ENCODE assay signal across 30 cellular contexts in the genomic region with DNA sequence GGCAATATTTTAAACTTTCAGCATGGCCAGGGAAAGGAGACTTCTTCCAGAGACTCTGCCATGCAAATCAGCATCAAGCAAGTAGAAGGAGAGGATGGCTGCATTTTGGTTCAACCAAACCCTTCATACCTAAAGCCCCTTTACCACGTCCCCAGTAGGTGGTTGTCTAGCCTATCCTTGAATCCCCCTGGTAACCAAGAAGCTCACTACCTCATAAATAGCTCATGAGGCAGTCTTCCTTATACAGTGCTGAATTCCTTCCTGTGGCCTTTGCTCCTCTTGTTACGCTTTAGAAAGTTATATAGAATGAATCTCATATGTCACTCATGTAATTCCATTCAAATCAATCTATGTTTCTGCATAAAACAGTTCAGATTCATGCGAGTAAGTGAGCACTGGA.
"Had no signal": no experiment of that assay in that cellular context is flagged by ENCODE, and none has a peak within 500 bp of the region (broad histone marks: within the 10 kb centered on the region; RNA-seq: fewer than 3 reads in every experiment).

No MANE protein-coding gene starts in this region.

- H3K27me3 Mint-ChIP-seq: stimulated activated naive CD8-positive, alpha-beta T cell treated with anti-CD3 and anti-CD28 coated beads, Interleukin-15, amount 100 ng/mL, for 72 hours; type B pancreatic cell had no signal

- DNase-seq: naive thymus-derived CD4-positive, alpha-beta T cell; natural killer cell; nucleus accumbens; pancreas; right cardiac atrium; right lobe of liver; sigmoid colon; spleen; stimulated activated CD4-positive, alpha-beta T cell treated with anti-CD3 and anti-CD28 coated beads, Interleukin-12 subunit alpha, Interleukin-12 subunit beta, amount 100 ng/mL, for 4 hours; stimulated activated CD4-positive, alpha-beta T cell treated with anti-CD3 and anti-CD28 coated beads, Interleukin-1b, Interleukin-23, amount 100 ng/mL, for 48 hours; stimulated activated CD4-positive, alpha-beta T cell treated with anti-CD3 and anti-CD28 coated beads, Interleukin-4, amount 100 ng/mL, for 1 hour; stimulated activated CD4-positive, alpha-beta T cell treated with anti-CD3 and anti-CD28 coated beads, Interleukin-4, amount 100 ng/mL, for 4 hours; stimulated activated CD8-positive, alpha-beta memory T cell treated with anti-CD3 and anti-CD28 coated beads, Interleukin-4, amount 100 ng/mL, for 48 hours; stimulated activated naive CD4-positive, alpha-beta T cell; stimulated activated naive CD8-positive, alpha-beta T cell treated with anti-CD3 and anti-CD28 coated beads, Interleukin-15, amount 100 ng/mL, for 72 hours; stimulated activated naive CD8-positive, alpha-beta T cell treated with anti-CD3 and anti-CD28 coated beads, Interleukin-15, Interleukin-2, amounts not matched to agents 100 U/mL and 50 U/mL, for 24 hours; substantia nigra; testis; tibial artery; transverse colon; upper lobe of right lung; uterus had no signal

- H3K27ac ChIP-seq: neutrophil, pancreas, prostate gland, right lobe of liver, sigmoid colon, skin epidermis, spleen, suprapubic skin, testis, tibial artery, transverse colon, upper lobe of right lung, uterus had no signal

- H3K4me1 Mint-ChIP-seq: naive thymus-derived CD4-positive, alpha-beta T cell; natural killer cell; nephron; stimulated activated memory B cell treated with anti-CD40 and anti-IgM and Interleukin-4, amounts not matched to agents 10 μg/mL and 1 μg/mL and 100 μg/mL, for 72 hours; stimulated activated naive CD8-positive, alpha-beta T cell treated with anti-CD3 and anti-CD28 coated beads, Interleukin-15, amount 100 ng/mL, for 72 hours had no signal

- H3K9me3 ChIP-seq: neutrophil, pancreas, prostate gland, right lobe of liver, testis, transverse colon, upper lobe of right lung, uterus had no signal

- H3K27ac Mint-ChIP-seq: naive thymus-derived CD4-positive, alpha-beta T cell; natural killer cell; nephron; stimulated activated memory B cell treated with anti-CD40 and anti-IgM and Interleukin-4, amounts not matched to agents 10 μg/mL and 1 μg/mL and 100 μg/mL, for 72 hours; stimulated activated naive CD8-positive, alpha-beta T cell treated with anti-CD3 and anti-CD28 coated beads, Interleukin-15, amount 100 ng/mL, for 72 hours; type B pancreatic cell had no signal

- H3K36me3 ChIP-seq: neutrophil, pancreas, prostate gland, right lobe of liver, sigmoid colon, spleen, suprapubic skin, tibial artery, transverse colon, upper lobe of right lung, uterus had no signal

- ATAC-seq: naive thymus-derived CD4-positive, alpha-beta T cell; natural killer cell; pancreas; right cardiac atrium; right lobe of liver; stimulated activated memory B cell treated with anti-CD40 and anti-IgM and Interleukin-4, amounts not matched to agents 10 μg/mL and 1 μg/mL and 100 μg/mL, for 72 hours; stimulated activated naive CD8-positive, alpha-beta T cell treated with anti-CD3 and anti-CD28 coated beads, Interleukin-15, amount 100 ng/mL, for 72 hours; stimulated activated naive CD8-positive, alpha-beta T cell treated with anti-CD3 and anti-CD28 coated beads, Interleukin-15, Interleukin-2, amounts not matched to agents 100 U/mL and 50 U/mL, for 24 hours; upper lobe of right lung had no signal

- H3K4me2 ChIP-seq: smooth muscle cell had no signal

- H3K4me3 ChIP-seq: pancreas, prostate gland, right lobe of liver, sigmoid colon, skin epidermis, smooth muscle cell, spleen, suprapubic skin, testis, tibial artery, transverse colon, upper lobe of right lung, uterus had no signal

- H3K4me3 Mint-ChIP-seq: naive thymus-derived CD4-positive, alpha-beta T cell; natural killer cell; nephron; stimulated activated memory B cell treated with anti-CD40 and anti-IgM and Interleukin-4, amounts not matched to agents 10 μg/mL and 1 μg/mL and 100 μg/mL, for 72 hours; stimulated activated naive CD8-positive, alpha-beta T cell treated with anti-CD3 and anti-CD28 coated beads, Interleukin-15, amount 100 ng/mL, for 72 hours; type B pancreatic cell had no signal

- H3K4me1 ChIP-seq: pancreas, prostate gland, right lobe of liver, sigmoid colon, spleen, suprapubic skin, testis, tibial artery, transverse colon, upper lobe of right lung, uterus had no signal

- H3K27me3 ChIP-seq: neutrophil, pancreas, right lobe of liver, sigmoid colon, spleen, suprapubic skin, testis, tibial artery, transverse colon, upper lobe of right lung, uterus had no signal

- H3K36me3 Mint-ChIP-seq: naive thymus-derived CD4-positive, alpha-beta T cell; natural killer cell; stimulated activated memory B cell treated with anti-CD40 and anti-IgM and Interleukin-4, amounts not matched to agents 10 μg/mL and 1 μg/mL and 100 μg/mL, for 72 hours; type B pancreatic cell had no signal

- FAIRE-seq: pancreas had no signal
